In genomic region chr2:205748660-205749059, GRCh38 we compare ENCODE assay signal across 13 cellular contexts.
DNase-seq lines count a peak whose midpoint lies in the region; ATAC-seq and TF ChIP-seq lines count a peak whose summit lies in the region.
"Had no signal": no experiment of that assay in that cellular context is flagged by ENCODE, and none has a peak within 500 bp of the region (broad histone marks: within the 10 kb centered on the region; RNA-seq: fewer than 3 reads in every experiment).

No MANE protein-coding gene starts in this region.

- peak overlapping the region; percentile 56 for H3K27ac Mint-ChIP-seq in MCF 10A (ENCODE audit: low read depth, unreplicated experiment)

- no peaks in the 10 kb centered on the region for H3K9me3 Mint-ChIP-seq in MCF 10A (ENCODE audit: unreplicated experiment)

- H3K27me3 Mint-ChIP-seq in MCF 10A (ENCODE audit: insufficient read depth, unreplicated experiment), result no peaks in the 10 kb centered on the region

- no peaks in the 10 kb centered on the region for H3K36me3 Mint-ChIP-seq in MCF 10A (ENCODE audit: insufficient read depth, unreplicated experiment)

- in situ Hi-C loops in GM13977 (cut with MboI; ENCODE audit: low pct_unique_long_range_greater_than_20kb, low sequenced_read_pairs, unreplicated experiment), result no loop called here

- H3K27ac ChIP-seq in breast epithelium, result no peak overlapping the region
- peak overlapping the region; percentile 50 for H3K27ac ChIP-seq in iPS-20b (ENCODE audit: low read length)
- H3K27ac ChIP-seq in uterus, result peak overlapping the region; percentile 33 to 89
- H3K27ac ChIP-seq: KMS-11, psoas muscle, suprapubic skin had no signal

- H3K4me3 ChIP-seq in breast epithelium, result no peak overlapping the region
- no peak overlapping the region; the same call in 1 of the 2 replicates for H3K4me3 ChIP-seq in iPS-20b (ENCODE audit: low read length)
- no peak overlapping the region for H3K4me3 ChIP-seq in uterus
- H3K4me3 ChIP-seq: lung, psoas muscle, suprapubic skin had no signal

- H3K9me3 ChIP-seq in breast epithelium (no peaks in the 10 kb centered on the region), iPS-20b (ENCODE audit: insufficient read depth, low read depth, low read length) (no peaks in the 10 kb centered on the region), uterus (no peaks in the 10 kb centered on the region)
- H3K9me3 ChIP-seq: psoas muscle, suprapubic skin had no signal

- TF ChIP-seq POLR2A in breast epithelium (IDR thresholded peaks at IDR 0.05) (no peak), uterus (IDR thresholded peaks at IDR 0.05) (no peak)

- POLR2A ChIA-PET in MCF 10A (lab: Yijun Ruan, JAX), result interaction anchor here (0.5 to 0.9 kb wide), 5 partner anchors 14 to 1075 kb away, joined by 3 read pairs; no protein-coding TSS in a partner anchor

- H3K9ac ChIP-seq in iPS-20b (ENCODE audit: low read depth, low read length), result peak overlapping the region; percentile 49; the same call in 1 of the 2 replicates
- H3K9ac ChIP-seq: KMS-11 had no signal

- H3K4me1 ChIP-seq in breast epithelium (peaks cover 5 to 6% of the 10 kb centered on the region in 2 donors), iPS-20b (ENCODE audit: insufficient read depth, low read length) (peaks cover 21% of the 10 kb centered on the region), uterus (peaks cover 0 to 3% of the 10 kb centered on the region in 2 donors)
- H3K4me1 ChIP-seq: psoas muscle had no signal

- ATAC-seq in GM19351 (IDR thresholded peaks at IDR 0.05; ENCODE audit: unreplicated experiment), result no peak
- ATAC-seq: psoas muscle had no signal

- intact Hi-C loops in MCF 10A (cut with micrococcal nuclease) (loop anchor here (5.0 kb wide), 1 partner anchor 66 kb away; the partner anchor contains the start of gene NRP2), breast epithelium (cut with DNase I; ENCODE audit: low total_unique reads) (no loop called here), uterus (cut with DNase I; ENCODE audit: low total_unique reads) (no loop called here)

- H3K36me3 ChIP-seq in breast epithelium, result no peaks in the 10 kb centered on the region
- H3K36me3 ChIP-seq in iPS-20b (ENCODE audit: insufficient read depth, low read depth, low read length), result peaks cover 64% of the 10 kb centered on the region
- H3K36me3 ChIP-seq in uterus, result no peaks in the 10 kb centered on the region

- CTCF ChIA-PET in MCF 10A (lab: Yijun Ruan, JAX), result interaction anchor here (0.7 to 1.8 kb wide), 3 partner anchors 10 to 178 kb away, joined by 3 to 5 read pairs (median 4); no protein-coding TSS in a partner anchor

- no peak overlapping the region for H3K4me3 Mint-ChIP-seq in MCF 10A (ENCODE audit: unreplicated experiment)

- no TSS peak for BruUV-seq in MCF 10A (replicated peaks; lab: Mats Ljungman, UMichigan)

- TF ChIP-seq CTCF in MCF 10A (IDR thresholded peaks at IDR 0.05; ENCODE audit: unreplicated experiment) (no peak), breast epithelium (IDR thresholded peaks at IDR 0.05) (no peak), uterus (IDR thresholded peaks at IDR 0.05) (no peak), GM13977 (IDR thresholded peaks at IDR 0.05; ENCODE audit: extremely low read depth, insufficient read depth, missing control alignments) (no peak)

- peaks cover 53% of the 10 kb centered on the region for H3K4me1 Mint-ChIP-seq in MCF 10A (ENCODE audit: insufficient read depth, unreplicated experiment)

- H3K27me3 ChIP-seq in breast epithelium, result no peaks in the 10 kb centered on the region
- no peaks in the 10 kb centered on the region for H3K27me3 ChIP-seq in iPS-20b (ENCODE audit: insufficient read depth, low read length)
- no peaks in the 10 kb centered on the region for H3K27me3 ChIP-seq in uterus
- H3K27me3 ChIP-seq: suprapubic skin had no signal

- DNase-seq in MCF 10A (ENCODE audit: unreplicated experiment) (peak; percentile 90), breast epithelium (ENCODE audit: low spot score in 2 of 2) (no peak), SW480 (ENCODE audit: low spot score) (peak; percentile 82), uterus (no peak), GM13977 (ENCODE audit: low spot score) (no peak)
- no peak for DNase-seq in stimulated activated CD8-positive, alpha-beta memory T cell treated with anti-CD3 and anti-CD28 coated beads, Interleukin-4, amount 100 ng/mL, for 48 hours
- DNase-seq: activated T-cell treated with anti-CD3 and anti-CD28 coated beads, Interleukin-2, amount 50 U/mL, for 1 hour; psoas muscle had no signal

Comparison
In these comparisons a context has a peak if more than half of its experiments do, and no peak if none do; other contexts are left out.
1. DNase-seq: peak in MCF 10A (single experiment) and SW480 (single experiment); none in breast epithelium (0 of 2), uterus (0 of 2), stimulated activated CD8-positive, alpha-beta memory T cell treated with anti-CD3 and anti-CD28 coated beads, Interleukin-4, amount 100 ng/mL, for 48 hours (single experiment) and GM13977 (single experiment).
2. H3K27ac ChIP-seq: peak in iPS-20b (single experiment) and uterus (2 of 2); none in breast epithelium (0 of 2).